ENCODE assay signal across 8 cellular contexts in genomic region chr5:112923148-112923917, GRCh38. TPM values are rescaled to one million over a fixed set of nuclear protein-coding genes. Genes with fewer than 3 reads are reported as not detected.
DNase-seq lines count a peak whose midpoint lies in the region; ATAC-seq and TF ChIP-seq lines count a peak whose summit lies in the region.

No MANE protein-coding gene starts in this region.

- POLR2A ChIA-PET in OCI-LY7 (lab: Charles Lee) = interaction anchor here (0.6 to 4.4 kb wide), 19 partner anchors 8 to 600 kb away, joined by 3 to 20 read pairs (median 4); partner anchors contain the start of genes DCP2 and SRP19

- no peaks in the 10 kb centered on the region for H3K9me2 ChIP-seq in OCI-LY7 (ENCODE audit: insufficient read depth, low read length)

- peak; percentile 83 for DNase-seq in activated CD4-positive, alpha-beta T cell treated with anti-CD3 and anti-CD28 coated beads, Interleukin-2, amount 10 ng/mL, durations not matched to agents 24 days and 14 days
- DNase-seq in activated CD4-positive, alpha-beta T cell treated with anti-CD3 and anti-CD28 coated beads, Interleukin-2, amount 50 U/mL, for 48 hours = no peak
- peak; percentile 71 for DNase-seq in OCI-LY7 (ENCODE audit: low spot score)
- DNase-seq in effector CD4-positive, alpha-beta T cell = peak; percentile 6
- DNase-seq in NCI-H2227 (lab: John Stamatoyannopoulos, UW; ENCODE audit: unreplicated experiment) = no peak
- no peak for DNase-seq in NCI-H2029 treated with DMSO at 0.1 percent for 48 hours (lab: John Stamatoyannopoulos, UW)

- H3K36me3 ChIP-seq in OCI-LY7 (ENCODE audit: insufficient read depth, low read length) = peaks cover 19% of the 10 kb centered on the region
- H3K36me3 ChIP-seq in subcutaneous abdominal adipose tissue (ENCODE audit: control insufficient read depth in 5 of 5, insufficient read depth in 5 of 5, low read length in 5 of 5) = peaks cover 2 to 16% (median 5%) of the 10 kb centered on the region in 5 donors

- CTCF ChIA-PET in OCI-LY7 (lab: Charles Lee; ENCODE audit: unreplicated experiment) = interaction anchor here (1.0 kb wide), 3 partner anchors 8 to 62 kb away, joined by 3 read pairs; partner anchors contain the start of gene SRP19

- H3K9me3 ChIP-seq in OCI-LY7 (ENCODE audit: low read length) (peaks cover 6% of the 10 kb centered on the region; the same call in 1 of the 2 replicates), subcutaneous abdominal adipose tissue (ENCODE audit: control insufficient read depth in 5 of 5, low read length in 5 of 5) (no peaks in the 10 kb centered on the region)

- H3K9ac ChIP-seq in subcutaneous abdominal adipose tissue (ENCODE audit: low read length in 5 of 5) = peak overlapping the region in 1 of 5 donors; percentile 14

- H3K4me3 ChIP-seq in OCI-LY7 (ENCODE audit: low read depth, low read length, poor library complexity, severe bottlenecking) (peak overlapping the region; percentile 85), subcutaneous abdominal adipose tissue (ENCODE audit: low read depth in 1 of 5, low read length in 5 of 5) (peak overlapping the region in 4 of 5 donors; percentile 67 to 99 (median 83))

- H3K79me2 ChIP-seq in OCI-LY7 (ENCODE audit: insufficient read depth, low read depth, low read length) = peaks cover 19% of the 10 kb centered on the region; the same call in 1 of the 2 replicates

- H3K4me2 ChIP-seq in OCI-LY7 (ENCODE audit: low read length) = peak overlapping the region; percentile 91

- peaks cover 4% of the 10 kb centered on the region; the same call in 1 of the 2 replicates for H4K20me1 ChIP-seq in OCI-LY7 (ENCODE audit: insufficient read depth, low read length)

- no peaks in the 10 kb centered on the region for H3K27me3 Mint-ChIP-seq in activated CD4-positive, alpha-beta T cell treated with anti-CD3 and anti-CD28 coated beads, Interleukin-2, amount 10 ng/mL, durations not matched to agents 24 days and 14 days

- TF ChIP-seq CTCF in OCI-LY7 (conservative IDR thresholded peaks at IDR 0.05; ENCODE audit: low read length) = no peak

- H3K36me3 Mint-ChIP-seq in activated CD4-positive, alpha-beta T cell treated with anti-CD3 and anti-CD28 coated beads, Interleukin-2, amount 10 ng/mL, durations not matched to agents 24 days and 14 days (ENCODE audit: low read depth) = peaks cover 24% of the 10 kb centered on the region

- ATAC-seq in HG02763 (IDR thresholded peaks at IDR 0.05; ENCODE audit: unreplicated experiment) = peak; percentile 27

- H3K9me3 Mint-ChIP-seq in activated CD4-positive, alpha-beta T cell treated with anti-CD3 and anti-CD28 coated beads, Interleukin-2, amount 10 ng/mL, durations not matched to agents 24 days and 14 days = no peaks in the 10 kb centered on the region

- H3K27ac ChIP-seq in OCI-LY7 (ENCODE audit: low read depth, low read length, poor library complexity, severe bottlenecking) = peak overlapping the region; percentile 92
- peak overlapping the region; percentile 24 for H3K27ac ChIP-seq in subcutaneous abdominal adipose tissue (ENCODE audit: low read depth, low read length)

- BruUV-seq in OCI-LY7 (replicated peaks; lab: Mats Ljungman, UMichigan) = TSS peak; percentile 58

- intact Hi-C loops in activated CD4-positive, alpha-beta T cell treated with anti-CD3 and anti-CD28 coated beads, Interleukin-2, amount 10 ng/mL, durations not matched to agents 24 days and 14 days (cut with micrococcal nuclease) = loop anchor here (2.0 to 10.0 kb wide), 5 partner anchors 45 to 231 kb away; no protein-coding TSS in a partner anchor
- intact Hi-C loops in OCI-LY7 (cut with micrococcal nuclease; ENCODE audit: unreplicated experiment) = loop anchor here (1.0 to 10.0 kb wide), 5 partner anchors 41 to 599 kb away; partner anchors contain the start of gene SRP19

- H3K27ac Mint-ChIP-seq in activated CD4-positive, alpha-beta T cell treated with anti-CD3 and anti-CD28 coated beads, Interleukin-2, amount 10 ng/mL, durations not matched to agents 24 days and 14 days = peak overlapping the region; percentile 93

- peaks cover 56% of the 10 kb centered on the region for H3K4me1 Mint-ChIP-seq in activated CD4-positive, alpha-beta T cell treated with anti-CD3 and anti-CD28 coated beads, Interleukin-2, amount 10 ng/mL, durations not matched to agents 24 days and 14 days

- H3K4me1 ChIP-seq in OCI-LY7 (ENCODE audit: insufficient read depth, low read length, poor library complexity, severe bottlenecking) (peaks cover 76% of the 10 kb centered on the region), subcutaneous abdominal adipose tissue (ENCODE audit: control insufficient read depth in 5 of 5, insufficient read depth in 5 of 5, low read length in 5 of 5) (peaks cover 3 to 41% (median 32%) of the 10 kb centered on the region in 5 donors)

- H3K4me3 Mint-ChIP-seq in activated CD4-positive, alpha-beta T cell treated with anti-CD3 and anti-CD28 coated beads, Interleukin-2, amount 10 ng/mL, durations not matched to agents 24 days and 14 days = peak overlapping the region; percentile 99

- H3K27me3 ChIP-seq in subcutaneous abdominal adipose tissue (ENCODE audit: control insufficient read depth in 5 of 5, insufficient read depth in 4 of 5, low read length in 5 of 5) = no peaks in the 10 kb centered on the region

- H2AFZ ChIP-seq in OCI-LY7 (ENCODE audit: low read length) = peak overlapping the region; percentile 88

RNA-seq across cellular contexts. Expression of gene REEP5, which starts 1.3 kb away (rescaled TPM):
- total RNA-seq in activated CD4-positive, alpha-beta T cell treated with anti-CD3 and anti-CD28 coated beads, Interleukin-2, amount 10 ng/mL, durations not matched to agents 24 days and 14 days = 74.4 and 75.3 TPM in 2 replicates
- 20.9 and 25.5 TPM in 2 replicates for total RNA-seq in OCI-LY7 (2014; rRNA removed; shearing (Covaris generic))
- 29.5 and 32.0 TPM in 2 replicates for total RNA-seq in OCI-LY7 (2022)

RNA-seq across cellular contexts. Expression of gene DCP2, which starts 53.3 kb away (rescaled TPM):
- 73.6 and 78.8 TPM in 2 replicates for total RNA-seq in activated CD4-positive, alpha-beta T cell treated with anti-CD3 and anti-CD28 coated beads, Interleukin-2, amount 10 ng/mL, durations not matched to agents 24 days and 14 days
- total RNA-seq in OCI-LY7 (2014; rRNA removed; shearing (Covaris generic)) = 69.3 and 81.3 TPM in 2 replicates
- total RNA-seq in OCI-LY7 (2022) = 139 and 158 TPM in 2 replicates

Comparison
In these comparisons a context has a peak if more than half of its experiments do, and no peak if none do; other contexts are left out.
1. DNase-seq: peak in activated CD4-positive, alpha-beta T cell treated with anti-CD3 and anti-CD28 coated beads, Interleukin-2, amount 10 ng/mL, durations not matched to agents 24 days and 14 days (single experiment), OCI-LY7 (single experiment) and effector CD4-positive, alpha-beta T cell (single experiment); none in activated CD4-positive, alpha-beta T cell treated with anti-CD3 and anti-CD28 coated beads, Interleukin-2, amount 50 U/mL, for 48 hours (0 of 2), NCI-H2227 (single experiment) and NCI-H2029 treated with DMSO at 0.1 percent for 48 hours (single experiment).